Comparison of ENCODE assay signal across 33 cellular contexts in genomic region chr4:89216422-89216821, GRCh38.
DNase-seq lines count a peak whose midpoint lies in the region; ATAC-seq, FAIRE-seq and TF ChIP-seq lines count a peak whose summit lies in the region.
"Had no signal": no experiment of that assay in that cellular context is flagged by ENCODE, and none has a peak within 500 bp of the region (broad histone marks: within the 10 kb centered on the region; RNA-seq: fewer than 3 reads in every experiment).

No MANE protein-coding gene starts in this region.

- no peak for FAIRE-seq in GM12878 (lab: Jason Lieb, UNC)
- FAIRE-seq: A204.1, A549, D721Med had no signal

- DNase-seq in GM12878 (ENCODE audit: low read depth, low spot score) (no peak), right atrium auricular region (ENCODE audit: low spot score) (no peak), midbrain (lab: John Stamatoyannopoulos, UW) (no peak), psoas muscle (no peak)
- DNase-seq in stimulated activated naive B cell treated with anti-CD40 and anti-IgM and Interleukin-4, amounts not matched to agents 10 μg/mL and 1 μg/mL and 100 μg/mL, for 72 hours, result no peak
- DNase-seq in activated naive CD8-positive, alpha-beta T cell treated with anti-CD3 and anti-CD28 coated beads, Interleukin-2, amount 50 U/mL, for 24 hours, result no peak
- DNase-seq: 8988T; ACHN; AML-193; BE2C; Caco-2; Calu3; CD4-positive, alpha-beta memory T cell; CD4-positive, alpha-beta T cell; CD4-positive, CD25-positive, alpha-beta regulatory T cell; CD8-positive, alpha-beta memory T cell; CD8-positive, alpha-beta T cell; DMS 273 treated with DMSO at 0.1 percent for 48 hours; DMS153; DMS53; DND-41; EL had no signal

- H3K4me1 Mint-ChIP-seq in stimulated activated naive B cell treated with anti-CD40 and anti-IgM and Interleukin-4, amounts not matched to agents 10 μg/mL and 1 μg/mL and 100 μg/mL, for 72 hours, result peaks cover 6 to 10% of the 10 kb centered on the region in 2 donors
- H3K4me1 Mint-ChIP-seq in activated naive CD8-positive, alpha-beta T cell treated with anti-CD3 and anti-CD28 coated beads, Interleukin-2, amount 50 U/mL, for 24 hours, result no peaks in the 10 kb centered on the region
- H3K4me1 Mint-ChIP-seq: CD4-positive, alpha-beta memory T cell; CD4-positive, CD25-positive, alpha-beta regulatory T cell; CD8-positive, alpha-beta memory T cell had no signal

- H3K4me2 ChIP-seq in OCI-LY3 (ENCODE audit: low read length) (peak overlapping the region; percentile 18; the same call in 1 of the 2 replicates), GM12878 (ENCODE audit: control insufficient read depth, insufficient read depth) (no peak overlapping the region)
- H3K4me2 ChIP-seq: A549; BLaER1; BLaER1 treated with 17β-estradiol and CSF1 and Interleukin-3, amounts not matched to agents 10 nM and 100 nM had no signal

- RAD21 ChIA-PET in GM12878 (lab: Charles Lee; ENCODE audit: unreplicated experiment), result no interaction called here

- ATAC-seq in HG02610 (IDR thresholded peaks at IDR 0.05; ENCODE audit: unreplicated experiment) (peak; percentile 59), GM12878 (peak; percentile 34; the same call in 1 of the 3 replicates), psoas muscle (no peak)
- peak; percentile 82 to 84 for ATAC-seq in stimulated activated naive B cell treated with anti-CD40 and anti-IgM and Interleukin-4, amounts not matched to agents 10 μg/mL and 1 μg/mL and 100 μg/mL, for 72 hours (replicated peaks)
- no peak for ATAC-seq in activated naive CD8-positive, alpha-beta T cell treated with anti-CD3 and anti-CD28 coated beads, Interleukin-2, amount 50 U/mL, for 24 hours
- ATAC-seq: A549; CD8-positive, alpha-beta T cell had no signal

- H3K4me1 ChIP-seq in OCI-LY3 (ENCODE audit: low read length), result peaks cover 36% of the 10 kb centered on the region
- H3K4me1 ChIP-seq in GM12878 (ENCODE audit: control insufficient read depth, insufficient read depth, low read length), result no peaks in the 10 kb centered on the region
- H3K4me1 ChIP-seq in right atrium auricular region, result no peaks in the 10 kb centered on the region
- H3K4me1 ChIP-seq in psoas muscle, result no peaks in the 10 kb centered on the region
- H3K4me1 ChIP-seq: BE2C, BLaER1 had no signal

- no peak overlapping the region for H3K4me3 ChIP-seq in OCI-LY3 (ENCODE audit: low read length)
- H3K4me3 ChIP-seq in GM12878, result no peak overlapping the region
- H3K4me3 ChIP-seq in right atrium auricular region, result no peak overlapping the region
- no peak overlapping the region for H3K4me3 ChIP-seq in psoas muscle
- H3K4me3 ChIP-seq: A549; BLaER1; BLaER1 treated with 17β-estradiol and CSF1 and Interleukin-3, amounts not matched to agents 10 nM and 100 nM had no signal

- no peak overlapping the region for H3K9ac ChIP-seq in OCI-LY3 (ENCODE audit: low read length)
- H3K9ac ChIP-seq in GM12878 (ENCODE audit: control insufficient read depth, insufficient read depth, low read length), result no peak overlapping the region
- H3K9ac ChIP-seq: BLaER1; BLaER1 treated with 17β-estradiol and CSF1 and Interleukin-3, amounts not matched to agents 10 nM and 100 nM had no signal

- H2AFZ ChIP-seq in OCI-LY3 (ENCODE audit: low read depth, low read length) (no peak overlapping the region), GM12878 (ENCODE audit: control insufficient read depth, low read depth, low read length) (no peak overlapping the region)

- no peaks in the 10 kb centered on the region for H3K36me3 Mint-ChIP-seq in stimulated activated naive B cell treated with anti-CD40 and anti-IgM and Interleukin-4, amounts not matched to agents 10 μg/mL and 1 μg/mL and 100 μg/mL, for 72 hours
- H3K36me3 Mint-ChIP-seq in activated naive CD8-positive, alpha-beta T cell treated with anti-CD3 and anti-CD28 coated beads, Interleukin-2, amount 50 U/mL, for 24 hours (ENCODE audit: low read depth), result no peaks in the 10 kb centered on the region
- H3K36me3 Mint-ChIP-seq: CD14-positive monocyte; CD4-positive, alpha-beta memory T cell; CD4-positive, CD25-positive, alpha-beta regulatory T cell; CD8-positive, alpha-beta memory T cell; CD8-positive, alpha-beta T cell had no signal

- no peak for TF ChIP-seq POLR2A in GM12878 (IDR thresholded peaks at IDR 0.05; ENCODE audit: low read depth, low read length)

- H3K9me3 ChIP-seq in OCI-LY3 (ENCODE audit: insufficient read depth, low read length) (no peaks in the 10 kb centered on the region), GM12878 (replicated peaks; ENCODE audit: control insufficient read depth, insufficient read depth, low read length) (no peaks in the 10 kb centered on the region), right atrium auricular region (no peaks in the 10 kb centered on the region), psoas muscle (no peaks in the 10 kb centered on the region)
- H3K9me3 ChIP-seq: A549; BE2C; BLaER1; BLaER1 treated with 17β-estradiol and CSF1 and Interleukin-3, amounts not matched to agents 10 nM and 100 nM; Caco-2 had no signal

- SMC1A ChIA-PET in GM12878 (lab: Charles Lee; ENCODE audit: uncharacterized antibody, unreplicated experiment), result interaction anchor here (1.2 kb wide), 1 partner anchor 10 kb away, joined by 3 read pairs; no protein-coding TSS in a partner anchor

- no peak for TF ChIP-seq EP300 in GM12878 (IDR thresholded peaks at IDR 0.05; ENCODE audit: borderline replicate concordance in 1 of 2, control insufficient read depth in 1 of 2, low read depth in 2 of 2, low read length in 2 of 2)

- H3K4me3 Mint-ChIP-seq in stimulated activated naive B cell treated with anti-CD40 and anti-IgM and Interleukin-4, amounts not matched to agents 10 μg/mL and 1 μg/mL and 100 μg/mL, for 72 hours, result no peak overlapping the region
- no peak overlapping the region for H3K4me3 Mint-ChIP-seq in activated naive CD8-positive, alpha-beta T cell treated with anti-CD3 and anti-CD28 coated beads, Interleukin-2, amount 50 U/mL, for 24 hours
- H3K4me3 Mint-ChIP-seq: B cell; CD14-positive monocyte; CD4-positive, alpha-beta memory T cell; CD4-positive, alpha-beta T cell; CD4-positive, CD25-positive, alpha-beta regulatory T cell; CD8-positive, alpha-beta memory T cell; CD8-positive, alpha-beta T cell had no signal

- peaks cover 4 to 6% of the 10 kb centered on the region in 2 donors for H3K27me3 Mint-ChIP-seq in stimulated activated naive B cell treated with anti-CD40 and anti-IgM and Interleukin-4, amounts not matched to agents 10 μg/mL and 1 μg/mL and 100 μg/mL, for 72 hours
- H3K27me3 Mint-ChIP-seq in activated naive CD8-positive, alpha-beta T cell treated with anti-CD3 and anti-CD28 coated beads, Interleukin-2, amount 50 U/mL, for 24 hours, result no peaks in the 10 kb centered on the region

- in situ Hi-C loops in GM12878 (cut with MboI), result no loop called here

- H3K27me3 ChIP-seq in OCI-LY3 (ENCODE audit: low read depth, low read length) (no peaks in the 10 kb centered on the region), GM12878 (replicated peaks in 1 of 2; ENCODE audit: control insufficient read depth in 2 of 2, insufficient read depth in 2 of 2, low read length in 1 of 2) (no peaks in the 10 kb centered on the region; a peak in 1 of 4 replicates), right atrium auricular region (no peaks in the 10 kb centered on the region), psoas muscle (ENCODE audit: insufficient read depth in 3 of 3, low read length in 2 of 3) (peaks cover 0 to 2% (median 2%) of the 10 kb centered on the region in 3 donors)
- H3K27me3 ChIP-seq: BLaER1; BLaER1 treated with 17β-estradiol and CSF1 and Interleukin-3, amounts not matched to agents 10 nM and 100 nM had no signal

- intact Hi-C loops in GM12878 (cut with micrococcal nuclease; ENCODE audit: unreplicated experiment), result no loop called here
- intact Hi-C loops in psoas muscle (cut with DNase I), result no loop called here

- no peak for TF ChIP-seq RAD21 in GM12878 (IDR thresholded peaks at IDR 0.05; ENCODE audit: insufficient read depth, low read depth, low read length)

- H3K79me2 ChIP-seq in OCI-LY3 (ENCODE audit: low read length), result no peaks in the 10 kb centered on the region
- H3K79me2 ChIP-seq in GM12878 (ENCODE audit: control insufficient read depth, insufficient read depth, low read length), result no peaks in the 10 kb centered on the region

- no peak overlapping the region for H3K27ac Mint-ChIP-seq in stimulated activated naive B cell treated with anti-CD40 and anti-IgM and Interleukin-4, amounts not matched to agents 10 μg/mL and 1 μg/mL and 100 μg/mL, for 72 hours
- no peak overlapping the region for H3K27ac Mint-ChIP-seq in activated naive CD8-positive, alpha-beta T cell treated with anti-CD3 and anti-CD28 coated beads, Interleukin-2, amount 50 U/mL, for 24 hours
- H3K27ac Mint-ChIP-seq: B cell; CD14-positive monocyte; CD4-positive, alpha-beta memory T cell; CD4-positive, alpha-beta T cell; CD4-positive, CD25-positive, alpha-beta regulatory T cell; CD8-positive, alpha-beta memory T cell; CD8-positive, alpha-beta T cell had no signal

- no peaks in the 10 kb centered on the region for H4K20me1 ChIP-seq in OCI-LY3 (ENCODE audit: insufficient read depth, low read length)
- no peaks in the 10 kb centered on the region for H4K20me1 ChIP-seq in GM12878 (ENCODE audit: control insufficient read depth, insufficient read depth)
- H4K20me1 ChIP-seq: BLaER1; BLaER1 treated with 17β-estradiol and CSF1 and Interleukin-3, amounts not matched to agents 10 nM and 100 nM had no signal

- POLR2A ChIA-PET in GM12878 (lab: Charles Lee), result interaction anchor here (0.5 kb wide), 1 partner anchor 198 kb away, joined by 4 read pairs; no protein-coding TSS in a partner anchor

- H3K27ac ChIP-seq in OCI-LY3 (ENCODE audit: low read length) (no peak overlapping the region), GM12878 (ENCODE audit: control insufficient read depth, insufficient read depth) (no peak overlapping the region), right atrium auricular region (no peak overlapping the region), psoas muscle (no peak overlapping the region)
- H3K27ac ChIP-seq: 22Rv1; A549; BLaER1; BLaER1 treated with 17β-estradiol and CSF1 and Interleukin-3, amounts not matched to agents 10 nM and 100 nM; C4-2B had no signal

- TF ChIP-seq CTCF in OCI-LY3 (IDR thresholded peaks at IDR 0.05; ENCODE audit: low read depth, low read length) (no peak), GM12878 (IDR thresholded peaks at IDR 0.05 in 2 of 3, conservative IDR thresholded peaks at IDR 0.05 in 1 of 3; ENCODE audit: control insufficient read depth in 2 of 3, extremely low read depth in 1 of 3, insufficient read depth in 1 of 3, low read depth in 3 of 3, low read length in 3 of 3) (no peak), right atrium auricular region (IDR thresholded peaks at IDR 0.05) (no peak), psoas muscle (IDR thresholded peaks at IDR 0.05) (no peak)

- H3K36me3 ChIP-seq in OCI-LY3 (replicated peaks; ENCODE audit: low read depth, low read length) (no peaks in the 10 kb centered on the region), GM12878 (ENCODE audit: control insufficient read depth in 2 of 2, insufficient read depth in 2 of 2, low read length in 1 of 2) (no peaks in the 10 kb centered on the region), right atrium auricular region (no peaks in the 10 kb centered on the region), psoas muscle (ENCODE audit: insufficient read depth in 1 of 2, low read depth in 1 of 2) (no peaks in the 10 kb centered on the region)
- H3K36me3 ChIP-seq: BE2C; BLaER1; BLaER1 treated with 17β-estradiol and CSF1 and Interleukin-3, amounts not matched to agents 10 nM and 100 nM had no signal

- CTCF ChIA-PET in GM12878 (lab: Yijun Ruan, JAX), result no interaction called here

- H3K9me3 Mint-ChIP-seq in stimulated activated naive B cell treated with anti-CD40 and anti-IgM and Interleukin-4, amounts not matched to agents 10 μg/mL and 1 μg/mL and 100 μg/mL, for 72 hours, result peaks cover 0 to 3% of the 10 kb centered on the region in 2 donors
- no peaks in the 10 kb centered on the region for H3K9me3 Mint-ChIP-seq in activated naive CD8-positive, alpha-beta T cell treated with anti-CD3 and anti-CD28 coated beads, Interleukin-2, amount 50 U/mL, for 24 hours
- H3K9me3 Mint-ChIP-seq: CD4-positive, alpha-beta T cell; CD8-positive, alpha-beta T cell had no signal

- no TSS peak for BruUV-seq in GM12878 (replicated peaks; lab: Mats Ljungman, UMichigan)

Comparison
In these comparisons a context has a peak if more than half of its experiments do, and no peak if none do; other contexts are left out.
1. ATAC-seq: peak in HG02610 (single experiment), GM12878 (single experiment) and stimulated activated naive B cell treated with anti-CD40 and anti-IgM and Interleukin-4, amounts not matched to agents 10 μg/mL and 1 μg/mL and 100 μg/mL, for 72 hours (2 of 2); none in activated naive CD8-positive, alpha-beta T cell treated with anti-CD3 and anti-CD28 coated beads, Interleukin-2, amount 50 U/mL, for 24 hours (single experiment) and psoas muscle (0 of 4).